9 cellular contexts compared by ENCODE assay signal in the genomic region with DNA sequence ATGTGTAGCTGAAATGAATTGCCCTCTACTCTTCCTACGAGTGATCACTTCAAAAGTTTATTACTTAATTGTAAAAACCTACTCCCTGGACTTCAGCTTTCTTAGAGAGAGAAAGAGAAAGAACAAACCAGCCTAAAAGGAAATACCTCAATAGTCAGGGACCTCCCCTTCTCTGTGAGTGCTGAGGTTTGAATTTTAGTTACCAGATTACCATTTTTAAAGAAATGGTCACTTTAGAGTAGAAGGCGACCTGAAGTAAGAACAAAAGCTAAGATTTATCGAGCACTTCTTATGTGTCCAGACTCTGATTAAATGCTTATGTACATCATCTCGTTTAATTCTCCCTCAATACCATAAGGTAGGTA. TPM values are rescaled to one million over a fixed set of nuclear protein-coding genes. Genes with fewer than 3 reads are reported as not detected.
A peak's percentile ranks its signal among the peaks of the same experiment; 100 is the strongest.
DNase-seq lines count a peak whose midpoint lies in the region; ATAC-seq and TF ChIP-seq lines count a peak whose summit lies in the region.
"Had no signal": no experiment of that assay in that cellular context is flagged by ENCODE, and none has a peak within 500 bp of the region (broad histone marks: within the 10 kb centered on the region; RNA-seq: fewer than 3 reads in every experiment).

No MANE protein-coding gene starts in this region.

- H3K9me3 ChIP-seq in left lung: no peaks in the 10 kb centered on the region
- H3K9me3 ChIP-seq in thyroid gland: no peaks in the 10 kb centered on the region

- no peak for DNase-seq in activated T-cell treated with anti-CD3 and anti-CD28 coated beads, Interleukin-2, amount 50 U/mL, for 4 hours
- no peak for DNase-seq in activated T-cell treated with anti-CD3 and anti-CD28 coated beads, Interleukin-2, amount 50 U/mL, for 48 hours
- DNase-seq in left lung: no peak
- no peak for DNase-seq in thyroid gland
- DNase-seq in anterior cingulate cortex (lab: John Stamatoyannopoulos, UW): no peak

- H3K4me1 Mint-ChIP-seq in activated T-cell treated with anti-CD3 and anti-CD28 coated beads, Interleukin-2, amount 50 U/mL, for 4 hours (ENCODE audit: low read depth): peaks cover 96% of the 10 kb centered on the region
- peaks cover 88% of the 10 kb centered on the region for H3K4me1 Mint-ChIP-seq in activated naive CD8-positive, alpha-beta T cell (ENCODE audit: low read depth)

- intact Hi-C loops in left lung (cut with DNase I) (no loop called here), thyroid gland (cut with DNase I) (no loop called here)

- TF ChIP-seq POLR2A in thyroid gland (IDR thresholded peaks at IDR 0.05): no peak

- H3K27ac Mint-ChIP-seq in activated naive CD8-positive, alpha-beta T cell: peak overlapping the region; percentile 96
- H3K27ac Mint-ChIP-seq: progenitor cell of endocrine pancreas had no signal

- TF ChIP-seq CTCF in left lung (IDR thresholded peaks at IDR 0.05): no peak
- TF ChIP-seq CTCF in thyroid gland (IDR thresholded peaks at IDR 0.05): no peak

- H3K4me3 ChIP-seq in left lung (no peak overlapping the region), thyroid gland (replicated peaks in 1 of 3) (no peak overlapping the region)

- H3K27me3 Mint-ChIP-seq in activated T-cell treated with anti-CD3 and anti-CD28 coated beads, Interleukin-2, amount 50 U/mL, for 4 hours (ENCODE audit: low read depth): no peaks in the 10 kb centered on the region
- H3K27me3 Mint-ChIP-seq in activated naive CD8-positive, alpha-beta T cell: no peaks in the 10 kb centered on the region
- H3K27me3 Mint-ChIP-seq: progenitor cell of endocrine pancreas had no signal

- peak in 1 of 2 donors; percentile 9 for ATAC-seq in activated T-cell treated with anti-CD3 and anti-CD28 coated beads, Interleukin-2, amount 50 U/mL, for 4 hours
- ATAC-seq in left lung (no peak), HG02981 (IDR thresholded peaks at IDR 0.05; ENCODE audit: unreplicated experiment) (no peak), HG02763 (IDR thresholded peaks at IDR 0.05; ENCODE audit: unreplicated experiment) (no peak)

- H3K4me1 ChIP-seq in left lung (peaks cover 37 to 94% of the 10 kb centered on the region in 2 donors), thyroid gland (peaks cover 12 to 59% of the 10 kb centered on the region in 2 donors)

- peak overlapping the region; percentile 59 to 68 for H3K27ac ChIP-seq in left lung
- H3K27ac ChIP-seq in thyroid gland: peak overlapping the region in 2 of 3 donors; percentile 35 to 36

- peaks cover 7% of the 10 kb centered on the region for H3K36me3 Mint-ChIP-seq in activated T-cell treated with anti-CD3 and anti-CD28 coated beads, Interleukin-2, amount 50 U/mL, for 4 hours (ENCODE audit: insufficient read depth)
- H3K36me3 Mint-ChIP-seq in activated naive CD8-positive, alpha-beta T cell: peaks cover 7% of the 10 kb centered on the region

- WGBS in thyroid gland, 2 donors: 71 to 76% methylated on average over 4 of the region's 4 CpGs

- peak overlapping the region; percentile 67 for H3K4me3 Mint-ChIP-seq in activated T-cell treated with anti-CD3 and anti-CD28 coated beads, Interleukin-2, amount 50 U/mL, for 4 hours
- peak overlapping the region; percentile 84 for H3K4me3 Mint-ChIP-seq in activated naive CD8-positive, alpha-beta T cell

- no peaks in the 10 kb centered on the region for H3K9me3 Mint-ChIP-seq in activated T-cell treated with anti-CD3 and anti-CD28 coated beads, Interleukin-2, amount 50 U/mL, for 4 hours
- no peaks in the 10 kb centered on the region for H3K9me3 Mint-ChIP-seq in activated naive CD8-positive, alpha-beta T cell (ENCODE audit: low read depth)

- H3K27me3 ChIP-seq in left lung (no peaks in the 10 kb centered on the region), thyroid gland (no peaks in the 10 kb centered on the region)

- H3K36me3 ChIP-seq in left lung: no peaks in the 10 kb centered on the region
- no peaks in the 10 kb centered on the region for H3K36me3 ChIP-seq in thyroid gland

RNA-seq across cellular contexts. Expression of a gene that starts 11.3 kb away (rescaled TPM):
- total RNA-seq in activated T-cell treated with anti-CD3 and anti-CD28 coated beads, Interleukin-2, amount 50 U/mL, for 4 hours: 100 to 1,000 TPM; 106 to 120 (median 111) TPM
- total RNA-seq in left lung (100 to 1,000 TPM in 1 of 2 donors, 10 to 100 TPM in 1; 73.7 to 112 TPM), thyroid gland (10 to 100 TPM; 39.6 to 52.5 (median 44.9) TPM)
